Comparison of ENCODE assay signal across 1 cellular context in the genomic region with DNA sequence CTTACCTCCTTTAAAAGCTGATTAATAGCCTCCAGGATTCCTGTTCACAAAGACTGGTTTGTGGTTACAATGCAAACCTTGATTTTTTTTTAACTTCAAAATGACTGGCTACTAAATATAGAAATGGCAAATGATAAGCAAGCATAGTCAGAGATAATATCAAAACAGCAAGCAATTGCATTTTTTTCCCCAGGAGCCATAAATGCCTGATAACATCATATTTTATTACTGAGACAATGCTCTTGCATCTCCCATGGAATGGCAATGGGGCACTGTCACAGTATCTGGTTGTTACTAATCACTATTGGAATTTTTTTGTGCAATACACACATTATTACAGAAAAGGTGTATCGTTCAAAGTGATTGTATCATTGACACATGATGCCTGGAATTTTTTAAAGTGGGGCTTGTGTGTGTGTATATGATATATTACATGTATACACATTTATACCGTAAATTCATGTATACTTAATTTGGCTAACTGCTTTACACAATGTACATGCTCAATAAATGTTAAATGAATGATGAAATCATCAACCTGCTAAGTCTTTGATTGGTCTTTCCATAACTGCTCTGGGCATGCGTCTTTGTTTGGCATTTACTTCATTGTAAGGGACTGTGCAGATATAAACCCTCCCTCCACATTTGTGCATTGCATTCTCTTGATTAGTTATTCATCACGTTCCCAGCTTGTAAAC.
TF ChIP-seq lines count a peak whose summit lies in the region.

No MANE protein-coding gene starts in this region.

TF ChIP-seq in IMR-90, 13 proteins besides CTCF, POLR2A, EP300 and RAD21:
- no peak for TF ChIP-seq BHLHE40 (IDR thresholded peaks at IDR 0.05; ENCODE audit: low read depth, low read length)
- no peak for TF ChIP-seq CEBPB (IDR thresholded peaks at IDR 0.05; ENCODE audit: low read depth, low read length)
- no peak for TF ChIP-seq MAZ (IDR thresholded peaks at IDR 0.05; ENCODE audit: borderline replicate concordance, low read depth, low read length)
- no peak for TF ChIP-seq RCOR1 (IDR thresholded peaks at IDR 0.05; ENCODE audit: insufficient replicate concordance, low read length)
- no peak for TF ChIP-seq USF2 (IDR thresholded peaks at IDR 0.05; ENCODE audit: low read depth, low read length)
- no peak for TF ChIP-seq SMC3 (IDR thresholded peaks at IDR 0.05; ENCODE audit: low read depth, low read length)
- no peak for TF ChIP-seq FOS (IDR thresholded peaks at IDR 0.05; ENCODE audit: low read depth, low read length)
- TF ChIP-seq NFE2L2 (IDR thresholded peaks at IDR 0.05; ENCODE audit: low read depth, low read length) = no peak
- no peak for TF ChIP-seq MAFK (IDR thresholded peaks at IDR 0.05; ENCODE audit: low read depth, low read length)
- TF ChIP-seq, protein P1, sequence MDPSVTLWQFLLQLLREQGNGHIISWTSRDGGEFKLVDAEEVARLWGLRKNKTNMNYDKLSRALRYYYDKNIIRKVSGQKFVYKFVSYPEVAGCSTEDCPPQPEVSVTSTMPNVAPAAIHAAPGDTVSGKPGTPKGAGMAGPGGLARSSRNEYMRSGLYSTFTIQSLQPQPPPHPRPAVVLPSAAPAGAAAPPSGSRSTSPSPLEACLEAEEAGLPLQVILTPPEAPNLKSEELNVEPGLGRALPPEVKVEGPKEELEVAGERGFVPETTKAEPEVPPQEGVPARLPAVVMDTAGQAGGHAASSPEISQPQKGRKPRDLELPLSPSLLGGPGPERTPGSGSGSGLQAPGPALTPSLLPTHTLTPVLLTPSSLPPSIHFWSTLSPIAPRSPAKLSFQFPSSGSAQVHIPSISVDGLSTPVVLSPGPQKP (IDR thresholded peaks at IDR 0.05; ENCODE audit: borderline replicate concordance, low read depth, low read length) = no peak
- no peak for TF ChIP-seq RFX5 (IDR thresholded peaks at IDR 0.05; ENCODE audit: low read depth, low read length)
- no peak for TF ChIP-seq MXI1 (IDR thresholded peaks at IDR 0.05; ENCODE audit: borderline replicate concordance, low read depth, low read length)
- TF ChIP-seq CHD1 (IDR thresholded peaks at IDR 0.05; ENCODE audit: low read depth, low read length) = no peak
